8 cellular contexts compared by ENCODE assay signal in genomic region chr11:101860694-101861371, GRCh38. TPM values are rescaled to one million over a fixed set of nuclear protein-coding genes. Genes with fewer than 3 reads are reported as not detected.
A peak's percentile ranks its signal among the peaks of the same experiment; 100 is the strongest.
DNase-seq lines count a peak whose midpoint lies in the region; ATAC-seq and TF ChIP-seq lines count a peak whose summit lies in the region.

No MANE protein-coding gene starts in this region.

- no peak overlapping the region for H3K9ac ChIP-seq in GM23248

- H2AFZ ChIP-seq in GM23248: no peak overlapping the region

- H3K4me2 ChIP-seq in GM23248 (ENCODE audit: unreplicated experiment): no peak overlapping the region

- 11 to 12% methylated on average over 9 of the region's 9 CpGs for WGBS in GM23248 (ENCODE audit: low coverage in 1 of 2, low lambda C conversion rate in 2 of 2, missing lambda C conversion rate in 2 of 2), 2 experiments

- H3K36me3 ChIP-seq in GM23248 (ENCODE audit: low read depth): no peaks in the 10 kb centered on the region

- no peak overlapping the region for H3K27ac ChIP-seq in GM23248

- no peaks in the 10 kb centered on the region for H3K9me3 ChIP-seq in GM23248 (ENCODE audit: low read depth)

- peak; percentile 91 for ATAC-seq in SK-N-SH treated with all-trans-retinoic acid at 6 μM for 48 hours
- peak; percentile 94 for ATAC-seq in left lobe of liver
- peak; percentile 80 for ATAC-seq in stimulated activated naive CD8-positive, alpha-beta T cell treated with anti-CD3 and anti-CD28 coated beads, Interleukin-15, Interleukin-2, amounts not matched to agents 100 U/mL and 50 U/mL, for 24 hours

- DNase-seq in activated gamma-delta T cell treated with Interleukin-2 at 50 U/mL for 16 hours: peak; percentile 3
- no peak for DNase-seq in activated gamma-delta T cell (lab: John Stamatoyannopoulos, UW)
- DNase-seq in GM23248: peak; percentile 87
- DNase-seq in KBM-7: peak; percentile 27
- DNase-seq in choroid plexus epithelial cell (ENCODE audit: low read depth): peak; percentile 86
- DNase-seq in left lobe of liver (ENCODE audit: low spot score): no peak
- DNase-seq in stimulated activated naive CD8-positive, alpha-beta T cell treated with anti-CD3 and anti-CD28 coated beads, Interleukin-15, Interleukin-2, amounts not matched to agents 100 U/mL and 50 U/mL, for 24 hours: peak; percentile 7

- TF ChIP-seq CTCF in choroid plexus epithelial cell (conservative IDR thresholded peaks at IDR 0.05; ENCODE audit: low read depth, low read length): peak; percentile 87

- in situ Hi-C loops in GM23248 (cut with MboI) (no loop called here), KBM-7 (cut with MboI; ENCODE audit: low pct_unique_long_range_greater_than_20kb, low sequenced_read_pairs) (no loop called here)

- H3K79me2 ChIP-seq in GM23248 (ENCODE audit: insufficient read depth): no peaks in the 10 kb centered on the region

- peaks cover 39% of the 10 kb centered on the region for H3F3A ChIP-seq in GM23248 (ENCODE audit: insufficient read depth)

- no peaks in the 10 kb centered on the region for H4K20me1 ChIP-seq in GM23248 (ENCODE audit: insufficient read depth)

- no peaks in the 10 kb centered on the region for H3K9me2 ChIP-seq in GM23248 (ENCODE audit: insufficient read depth)

- H3K4me1 ChIP-seq in GM23248 (ENCODE audit: insufficient read depth): peaks cover 36% of the 10 kb centered on the region

- no peak overlapping the region for H3K4me3 ChIP-seq in GM23248
- no peak overlapping the region for H3K4me3 ChIP-seq in choroid plexus epithelial cell (ENCODE audit: low read depth, low read length)

- H3K27me3 ChIP-seq in GM23248 (replicated peaks; ENCODE audit: insufficient read depth): no peaks in the 10 kb centered on the region

TF ChIP-seq in SK-N-SH treated with all-trans-retinoic acid at 6 μM for 48 hours, 23 proteins besides CTCF, POLR2A, EP300 and RAD21:
- TF ChIP-seq ZFP3 (CRISPR knock-in tag; IDR thresholded peaks at IDR 0.05) (no peak), ZFP30 (CRISPR knock-in tag; IDR thresholded peaks at IDR 0.05) (no peak), PPARA (CRISPR knock-in tag; IDR thresholded peaks at IDR 0.05; ENCODE audit: borderline replicate concordance) (no peak)

RNA-seq across cellular contexts. Expression of gene CEP126, which starts 54.0 kb away (rescaled TPM):
- 2.0 and 3.5 TPM in 2 replicates for total RNA-seq in GM23248 (2014; rRNA removed; shearing (Covaris generic))
- 2.7 and 2.9 TPM in 2 replicates for polyA plus RNA-seq in GM23248 (2016; fragmentation: Nextera tagmentation; extraction: Ambion mirVana)
- 0.10 TPM for total RNA-seq in left lobe of liver

RNA-seq across cellular contexts. Expression of gene ANGPTL5, which starts 55.5 kb away (rescaled TPM):
- not detected in 2 replicates for total RNA-seq in GM23248 (2014; rRNA removed; shearing (Covaris generic))
- 0.15 TPM in 1 of 2 replicates, not detected in the other for polyA plus RNA-seq in GM23248 (2016; fragmentation: Nextera tagmentation; extraction: Ambion mirVana)
- total RNA-seq in left lobe of liver: not detected

Comparison
In these comparisons a context has a peak if more than half of its experiments do, and no peak if none do; other contexts are left out.
1. DNase-seq: peak in activated gamma-delta T cell treated with Interleukin-2 at 50 U/mL for 16 hours (single experiment), GM23248 (single experiment), KBM-7 (single experiment), choroid plexus epithelial cell (single experiment) and stimulated activated naive CD8-positive, alpha-beta T cell treated with anti-CD3 and anti-CD28 coated beads, Interleukin-15, Interleukin-2, amounts not matched to agents 100 U/mL and 50 U/mL, for 24 hours (single experiment); none in activated gamma-delta T cell (single experiment) and left lobe of liver (single experiment).
2. Peak in every context shown above with its lines, with median percentiles within 50 percentile points of each other: ATAC-seq.